Comparison of ENCODE assay signal across 10 cellular contexts in the genomic region with DNA sequence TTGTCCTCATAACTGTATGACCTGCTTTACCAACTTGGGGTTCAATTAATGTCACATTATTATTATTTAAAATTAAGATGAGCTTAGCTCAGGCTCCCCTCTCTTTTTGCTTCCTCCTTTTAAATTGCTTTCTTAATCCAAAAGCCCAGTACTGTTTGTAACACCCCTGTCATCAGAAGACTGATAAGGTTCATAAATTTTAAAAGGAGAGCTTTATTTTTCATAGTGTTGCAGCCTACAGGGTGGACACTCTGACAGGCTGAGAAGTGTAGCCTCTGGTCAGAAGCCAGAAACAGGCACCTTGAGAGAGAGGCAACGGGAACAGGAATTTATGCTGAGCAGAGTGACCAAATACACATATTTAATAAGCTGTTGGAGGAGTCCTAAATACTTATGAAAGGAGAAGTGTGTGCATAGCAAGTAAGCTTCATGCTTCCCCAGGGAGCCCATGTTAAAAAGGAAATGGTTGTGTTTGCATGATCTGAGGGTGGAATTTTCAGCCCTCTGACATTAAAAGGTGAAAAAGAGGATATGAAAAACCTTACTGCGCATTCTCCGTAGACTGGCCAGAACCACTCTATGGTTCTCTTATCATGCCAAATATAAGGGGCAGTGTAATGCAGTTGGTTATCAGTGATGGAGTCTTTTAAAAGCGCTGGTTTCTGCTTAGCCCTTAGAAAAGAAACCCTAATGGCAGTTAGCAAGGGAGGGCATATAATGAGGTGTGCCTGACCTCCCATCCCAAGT. TPM values are rescaled to one million over a fixed set of nuclear protein-coding genes. Genes with fewer than 3 reads are reported as not detected.
A peak's percentile ranks its signal among the peaks of the same experiment; 100 is the strongest.
DNase-seq lines count a peak whose midpoint lies in the region; ATAC-seq and TF ChIP-seq lines count a peak whose summit lies in the region.
"Had no signal": no experiment of that assay in that cellular context is flagged by ENCODE, and none has a peak within 500 bp of the region (broad histone marks: within the 10 kb centered on the region; RNA-seq: fewer than 3 reads in every experiment).

No MANE protein-coding gene starts in this region.

- H3K27me3 Mint-ChIP-seq in naive B cell: no peaks in the 10 kb centered on the region
- H3K27me3 Mint-ChIP-seq: brain had no signal

- in situ Hi-C loops in KBM-7 (cut with MboI; ENCODE audit: low pct_unique_long_range_greater_than_20kb, low sequenced_read_pairs): no loop called here

- peaks cover 0 to 4% (median 2%) of the 10 kb centered on the region in 7 donors for H3K9me3 Mint-ChIP-seq in naive B cell

- no peaks in the 10 kb centered on the region for H3K36me3 Mint-ChIP-seq in naive B cell
- H3K36me3 Mint-ChIP-seq: brain had no signal

- H3K4me1 Mint-ChIP-seq in naive B cell: peaks cover 21 to 42% (median 26%) of the 10 kb centered on the region in 3 donors

- no peak for TF ChIP-seq CTCF in foreskin fibroblast (IDR thresholded peaks at IDR 0.05; ENCODE audit: low read depth, low read length)

- no peak overlapping the region for H3K4me3 ChIP-seq in foreskin fibroblast (ENCODE audit: low read depth in 1 of 2, low read length in 2 of 2)

- peak; percentile 61 for ATAC-seq in GM18873 (IDR thresholded peaks at IDR 0.05; ENCODE audit: low FRiP score, unreplicated experiment)
- ATAC-seq in HG02588 (IDR thresholded peaks at IDR 0.05; ENCODE audit: unreplicated experiment): peak; percentile 83
- peak; percentile 95 to 97 for ATAC-seq in naive B cell (ENCODE audit: low read depth in 2 of 2)

- peak; percentile 41 for DNase-seq in KBM-7
- DNase-seq in naive B cell: peak; percentile 73
- DNase-seq in foreskin fibroblast: no peak
- DNase-seq in hippocampal formation (lab: John Stamatoyannopoulos, UW): no peak
- DNase-seq in activated naive CD4-positive, alpha-beta T cell treated with anti-CD3 and anti-CD28 coated beads, Interleukin-2, amount 50 U/mL, for 16 hours: no peak
- no peak for DNase-seq in stimulated activated CD4-positive, alpha-beta T cell treated with anti-CD3 and anti-CD28 coated beads, Interleukin-4, amount 100 ng/mL, for 4 hours
- DNase-seq: NCI-H1105 treated with DMSO at 0.1 percent for 48 hours had no signal

- peak overlapping the region; percentile 47 to 96 (median 83) for H3K27ac Mint-ChIP-seq in naive B cell
- H3K27ac Mint-ChIP-seq: brain had no signal

- H3K4me3 Mint-ChIP-seq in naive B cell: peak overlapping the region in 6 of 8 donors; percentile 10 to 82 (median 56)
- H3K4me3 Mint-ChIP-seq: brain had no signal

RNA-seq across cellular contexts. Expression of a gene that starts 30.5 kb away (rescaled TPM):
- polyA plus RNA-seq in naive B cell (ENCODE audit: low read depth in 6 of 6): 10 to 100 TPM in 1 of 6 donors, 1 to 10 TPM in 5; 6.1 to 12.0 (median 7.3) TPM

Comparison
In these comparisons a context has a peak if more than half of its experiments do, and no peak if none do; other contexts are left out.
1. DNase-seq: peak in KBM-7 (single experiment) and naive B cell (single experiment); none in foreskin fibroblast (0 of 2), hippocampal formation (0 of 2), activated naive CD4-positive, alpha-beta T cell treated with anti-CD3 and anti-CD28 coated beads, Interleukin-2, amount 50 U/mL, for 16 hours (single experiment) and stimulated activated CD4-positive, alpha-beta T cell treated with anti-CD3 and anti-CD28 coated beads, Interleukin-4, amount 100 ng/mL, for 4 hours (0 of 2).
2. Peak in every context shown above with its lines, with median percentiles within 50 percentile points of each other: ATAC-seq.